30 cellular contexts compared by ENCODE assay signal in the genomic region with DNA sequence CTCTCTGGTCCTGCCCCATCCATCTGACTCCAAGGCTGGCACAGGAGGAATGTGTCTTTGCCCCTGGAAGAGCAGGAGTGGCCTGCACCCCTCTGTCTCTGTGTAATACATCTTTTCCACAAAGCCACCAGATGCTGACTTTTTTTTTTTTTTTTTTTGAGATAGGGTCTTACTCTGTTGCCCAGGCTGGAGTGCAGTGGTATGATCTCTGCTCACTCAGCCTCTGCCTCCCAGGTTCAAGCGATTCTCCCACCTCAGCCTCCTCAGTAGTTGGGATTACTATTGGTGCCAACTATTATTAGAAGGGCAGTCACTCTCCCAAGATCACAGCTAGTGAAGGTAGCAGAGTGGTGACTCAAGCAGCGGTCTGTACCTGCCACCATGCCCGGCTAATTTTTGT. TPM values are rescaled to one million over a fixed set of nuclear protein-coding genes. Genes with fewer than 3 reads are reported as not detected.
"Had no signal": no experiment of that assay in that cellular context is flagged by ENCODE, and none has a peak within 500 bp of the region (broad histone marks: within the 10 kb centered on the region; RNA-seq: fewer than 3 reads in every experiment).

No MANE protein-coding gene starts in this region.

- H3K4me3 Mint-ChIP-seq: activated naive CD8-positive, alpha-beta T cell; brain; naive thymus-derived CD4-positive, alpha-beta T cell; T-helper 1 cell treated with Interleukin-12 subunit alpha and Interleukin-12 subunit beta and Interleukin-4 antibody, amounts not matched to agents 30 μg/mL and 1 μg/mL, for 36 hours had no signal

- H3K9me3 ChIP-seq: colonic mucosa, gastrocnemius medialis, psoas muscle, spleen, suprapubic skin, tibial nerve had no signal

- H3K36me3 ChIP-seq: cardiac muscle cell, colonic mucosa, gastrocnemius medialis, spleen, suprapubic skin had no signal

- H3K27me3 Mint-ChIP-seq: activated naive CD8-positive, alpha-beta T cell; brain had no signal

- H3K27ac ChIP-seq: colonic mucosa, dorsolateral prefrontal cortex, gastrocnemius medialis, parathyroid adenoma, psoas muscle, suprapubic skin, tibial nerve, VCaP had no signal

- H3K9ac ChIP-seq: parathyroid adenoma had no signal

- H3K27me3 ChIP-seq: cardiac muscle cell, colonic mucosa, gastrocnemius medialis, spleen, suprapubic skin, tibial nerve had no signal

- DNase-seq: activated CD4-positive, alpha-beta T cell treated with anti-CD3 and anti-CD28 coated beads for 48 hours; activated CD4-positive, alpha-beta T cell treated with anti-CD3 and anti-CD28 coated beads, Interleukin-2, amount 50 U/mL, for 48 hours; activated CD8-positive, alpha-beta memory T cell treated with anti-CD3 and anti-CD28 coated beads for 24 hours; activated effector memory CD4-positive, alpha-beta T cell treated with Interleukin-2 at 50 U/mL for 16 hours; activated naive CD4-positive, alpha-beta T cell treated with Interleukin-2 at 50 U/mL for 16 hours; anterior cingulate cortex; cerebellar nuclear complex; colonic mucosa; dorsolateral prefrontal cortex; effector memory CD4-positive, alpha-beta T cell; erythroblast; gastrocnemius medialis; glutamatergic neuron; left cardiac atrium; left ventricle myocardium superior; midbrain; naive thymus-derived CD4-positive, alpha-beta T cell; nucleus accumbens; psoas muscle; spleen; stimulated activated naive CD4-positive, alpha-beta T cell; T-helper 9 cell had no signal

- H3K36me3 Mint-ChIP-seq: activated naive CD8-positive, alpha-beta T cell; naive thymus-derived CD4-positive, alpha-beta T cell had no signal

- H3K4me3 ChIP-seq: cardiac muscle cell, colonic mucosa, dorsolateral prefrontal cortex, gastrocnemius medialis, psoas muscle, spleen, suprapubic skin, tibial nerve had no signal

- H3K9me3 Mint-ChIP-seq: brain; naive thymus-derived CD4-positive, alpha-beta T cell; T-helper 1 cell treated with Interleukin-12 subunit alpha and Interleukin-12 subunit beta and Interleukin-4 antibody, amounts not matched to agents 30 μg/mL and 1 μg/mL, for 36 hours had no signal

- H3K4me1 ChIP-seq: gastrocnemius medialis, psoas muscle, spleen, suprapubic skin, tibial nerve had no signal

- H3K27ac Mint-ChIP-seq: activated naive CD8-positive, alpha-beta T cell; naive thymus-derived CD4-positive, alpha-beta T cell; T-helper 1 cell treated with Interleukin-12 subunit alpha and Interleukin-12 subunit beta and Interleukin-4 antibody, amounts not matched to agents 30 μg/mL and 1 μg/mL, for 36 hours had no signal

- H2AFZ ChIP-seq: parathyroid adenoma had no signal

RNA-seq across cellular contexts. Expression of gene SPRY4, which starts 19.6 kb away (rescaled TPM):
- polyA plus RNA-seq: naive thymus-derived CD4-positive, alpha-beta T cell had no signal
